In the genomic region with DNA sequence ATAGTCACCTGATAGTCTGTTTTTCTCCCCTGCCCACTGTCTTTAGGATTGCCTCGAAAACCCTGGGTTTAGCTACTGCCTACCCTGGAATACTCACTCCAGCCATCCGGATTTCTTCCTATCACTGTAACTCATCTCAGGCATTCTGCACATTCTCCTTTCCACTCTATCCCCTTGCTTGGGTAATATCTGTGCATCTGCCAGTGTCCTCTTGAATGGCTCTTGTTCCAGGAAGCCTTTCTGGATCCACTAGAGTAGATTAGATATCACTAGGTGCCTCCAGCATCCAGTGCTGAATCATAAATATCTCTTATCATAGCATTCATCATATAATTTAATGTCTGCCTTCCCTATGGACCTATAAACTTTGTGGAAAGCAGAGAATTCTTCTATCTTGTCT, we compare ENCODE assay signal across 1 cellular context.
TF ChIP-seq lines count a peak whose summit lies in the region.

No MANE protein-coding gene starts in this region.

TF ChIP-seq in SK-N-SH, 30 proteins besides CTCF, POLR2A, EP300 and RAD21 (continued from another document):
- TF ChIP-seq, protein P1, sequence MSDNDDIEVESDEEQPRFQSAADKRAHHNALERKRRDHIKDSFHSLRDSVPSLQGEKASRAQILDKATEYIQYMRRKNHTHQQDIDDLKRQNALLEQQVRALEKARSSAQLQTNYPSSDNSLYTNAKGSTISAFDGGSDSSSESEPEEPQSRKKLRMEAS (IDR thresholded peaks at IDR 0.05; ENCODE audit: low read depth): no peak
- TF ChIP-seq FOXJ3 (CRISPR knock-in tag; IDR thresholded peaks at IDR 0.05): no peak
- TF ChIP-seq SIN3A (IDR thresholded peaks at IDR 0.05; ENCODE audit: borderline replicate concordance, low read depth, low read length): no peak
- no peak for TF ChIP-seq FOSL2 (IDR thresholded peaks at IDR 0.05; ENCODE audit: borderline replicate concordance, low read depth)
- TF ChIP-seq, protein P2, sequence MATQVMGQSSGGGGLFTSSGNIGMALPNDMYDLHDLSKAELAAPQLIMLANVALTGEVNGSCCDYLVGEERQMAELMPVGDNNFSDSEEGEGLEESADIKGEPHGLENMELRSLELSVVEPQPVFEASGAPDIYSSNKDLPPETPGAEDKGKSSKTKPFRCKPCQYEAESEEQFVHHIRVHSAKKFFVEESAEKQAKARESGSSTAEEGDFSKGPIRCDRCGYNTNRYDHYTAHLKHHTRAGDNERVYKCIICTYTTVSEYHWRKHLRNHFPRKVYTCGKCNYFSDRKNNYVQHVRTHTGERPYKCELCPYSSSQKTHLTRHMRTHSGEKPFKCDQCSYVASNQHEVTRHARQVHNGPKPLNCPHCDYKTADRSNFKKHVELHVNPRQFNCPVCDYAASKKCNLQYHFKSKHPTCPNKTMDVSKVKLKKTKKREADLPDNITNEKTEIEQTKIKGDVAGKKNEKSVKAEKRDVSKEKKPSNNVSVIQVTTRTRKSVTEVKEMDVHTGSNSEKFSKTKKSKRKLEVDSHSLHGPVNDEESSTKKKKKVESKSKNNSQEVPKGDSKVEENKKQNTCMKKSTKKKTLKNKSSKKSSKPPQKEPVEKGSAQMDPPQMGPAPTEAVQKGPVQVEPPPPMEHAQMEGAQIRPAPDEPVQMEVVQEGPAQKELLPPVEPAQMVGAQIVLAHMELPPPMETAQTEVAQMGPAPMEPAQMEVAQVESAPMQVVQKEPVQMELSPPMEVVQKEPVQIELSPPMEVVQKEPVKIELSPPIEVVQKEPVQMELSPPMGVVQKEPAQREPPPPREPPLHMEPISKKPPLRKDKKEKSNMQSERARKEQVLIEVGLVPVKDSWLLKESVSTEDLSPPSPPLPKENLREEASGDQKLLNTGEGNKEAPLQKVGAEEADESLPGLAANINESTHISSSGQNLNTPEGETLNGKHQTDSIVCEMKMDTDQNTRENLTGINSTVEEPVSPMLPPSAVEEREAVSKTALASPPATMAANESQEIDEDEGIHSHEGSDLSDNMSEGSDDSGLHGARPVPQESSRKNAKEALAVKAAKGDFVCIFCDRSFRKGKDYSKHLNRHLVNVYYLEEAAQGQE (IDR thresholded peaks at IDR 0.05; ENCODE audit: low read depth, low read length): no peak
- TF ChIP-seq YY1 (IDR thresholded peaks at IDR 0.05; ENCODE audit: low read depth): no peak
- no peak for TF ChIP-seq ELF1 (IDR thresholded peaks at IDR 0.05)
- no peak for TF ChIP-seq ZBTB33 (IDR thresholded peaks at IDR 0.05; ENCODE audit: borderline replicate concordance, low read depth)
- TF ChIP-seq, protein P3, sequence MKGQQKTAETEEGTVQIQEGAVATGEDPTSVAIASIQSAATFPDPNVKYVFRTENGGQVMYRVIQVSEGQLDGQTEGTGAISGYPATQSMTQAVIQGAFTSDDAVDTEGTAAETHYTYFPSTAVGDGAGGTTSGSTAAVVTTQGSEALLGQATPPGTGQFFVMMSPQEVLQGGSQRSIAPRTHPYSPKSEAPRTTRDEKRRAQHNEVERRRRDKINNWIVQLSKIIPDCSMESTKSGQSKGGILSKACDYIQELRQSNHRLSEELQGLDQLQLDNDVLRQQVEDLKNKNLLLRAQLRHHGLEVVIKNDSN (IDR thresholded peaks at IDR 0.05; ENCODE audit: borderline replicate concordance, low read depth): no peak
